Comparison of ENCODE assay signal across 1 cellular context in genomic region chr9:123742009-123742767, GRCh38.
TF ChIP-seq lines count a peak whose summit lies in the region.

No MANE protein-coding gene starts in this region.

TF ChIP-seq in IMR-90, 13 proteins besides CTCF, POLR2A, EP300 and RAD21 (continued from another document):
- TF ChIP-seq USF2 (IDR thresholded peaks at IDR 0.05; ENCODE audit: low read depth, low read length): no peak
TF ChIP-seq in IMR-90: peak in this region for 0.
